ENCODE assay signal across 17 cellular contexts in the genomic region with DNA sequence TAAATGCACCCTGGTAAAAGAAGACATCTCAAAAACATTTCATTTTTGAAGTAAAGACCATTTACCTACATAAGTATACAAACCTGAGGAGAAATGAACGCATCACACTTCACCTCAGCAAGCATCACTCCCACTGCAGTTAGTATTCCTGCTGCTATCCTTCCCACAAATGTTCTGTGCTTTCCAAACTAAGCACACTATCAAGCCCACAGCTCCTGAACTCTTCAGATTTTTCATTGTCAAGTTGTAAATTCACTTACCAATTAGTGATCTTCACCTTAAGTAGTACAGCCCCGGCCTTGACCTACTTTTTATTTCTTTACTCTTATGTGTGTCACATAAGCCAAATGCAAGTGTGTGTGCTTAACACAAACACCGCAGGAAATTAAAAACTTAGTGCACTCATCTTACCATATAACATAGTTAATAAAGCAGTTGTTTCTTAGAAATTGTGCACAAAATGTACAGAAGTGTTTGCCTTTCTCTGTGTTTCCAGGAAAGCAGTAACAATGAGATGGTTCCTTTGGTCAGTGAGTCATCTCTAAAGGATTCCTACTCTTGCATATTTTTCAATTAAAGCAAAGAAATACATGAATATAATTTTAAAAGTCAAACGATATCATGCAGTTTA.
DNase-seq lines count a peak whose midpoint lies in the region; ATAC-seq and TF ChIP-seq lines count a peak whose summit lies in the region.
"Had no signal": no experiment of that assay in that cellular context is flagged by ENCODE, and none has a peak within 500 bp of the region (broad histone marks: within the 10 kb centered on the region; RNA-seq: fewer than 3 reads in every experiment).

No MANE protein-coding gene starts in this region.

- H3K4me1 Mint-ChIP-seq in MCF 10A (ENCODE audit: insufficient read depth, unreplicated experiment): peaks cover 12% of the 10 kb centered on the region
- H3K4me1 Mint-ChIP-seq in T-helper 1 cell treated with Interleukin-12 subunit alpha and Interleukin-12 subunit beta and Interleukin-4 antibody, amounts not matched to agents 30 μg/mL and 1 μg/mL, for 36 hours (ENCODE audit: low read depth): peaks cover 46% of the 10 kb centered on the region

- H3K9me3 ChIP-seq in breast epithelium: no peaks in the 10 kb centered on the region
- no peaks in the 10 kb centered on the region for H3K9me3 ChIP-seq in fibroblast of lung (ENCODE audit: control insufficient read depth, insufficient read depth, low read depth, low read length)
- H3K9me3 ChIP-seq: heart right ventricle, left ventricle myocardium inferior, neutrophil had no signal

- no peaks in the 10 kb centered on the region for H4K20me1 ChIP-seq in fibroblast of lung (ENCODE audit: control insufficient read depth, extremely low read depth, insufficient read depth, low read length)

- no peak overlapping the region for H2AFZ ChIP-seq in fibroblast of lung (ENCODE audit: low read length)

- H3K27me3 Mint-ChIP-seq in MCF 10A (ENCODE audit: insufficient read depth, unreplicated experiment): no peaks in the 10 kb centered on the region
- no peaks in the 10 kb centered on the region for H3K27me3 Mint-ChIP-seq in T-helper 1 cell treated with Interleukin-12 subunit alpha and Interleukin-12 subunit beta and Interleukin-4 antibody, amounts not matched to agents 30 μg/mL and 1 μg/mL, for 36 hours (ENCODE audit: low read depth)
- H3K27me3 Mint-ChIP-seq: activated naive CD8-positive, alpha-beta T cell; T-cell had no signal

- H3K79me2 ChIP-seq in fibroblast of lung (ENCODE audit: control insufficient read depth, insufficient read depth, low read length): no peaks in the 10 kb centered on the region

- H3K4me1 ChIP-seq in breast epithelium: no peaks in the 10 kb centered on the region
- no peaks in the 10 kb centered on the region for H3K4me1 ChIP-seq in fibroblast of lung (ENCODE audit: control insufficient read depth, extremely low read depth, insufficient read depth, low read length)
- H3K4me1 ChIP-seq: heart right ventricle had no signal

- BruUV-seq in MCF 10A (replicated peaks; lab: Mats Ljungman, UMichigan): no TSS peak

- CTCF ChIA-PET in MCF 10A (lab: Yijun Ruan, JAX): interaction anchor here (0.6 to 1.8 kb wide), 2 partner anchors 81 to 1865 kb away, joined by 3 read pairs; no protein-coding TSS in a partner anchor

- TF ChIP-seq CTCF in MCF 10A (IDR thresholded peaks at IDR 0.05; ENCODE audit: unreplicated experiment) (no peak), breast epithelium (IDR thresholded peaks at IDR 0.05) (no peak), fibroblast of lung (conservative IDR thresholded peaks at IDR 0.05 in 1 of 2, IDR thresholded peaks at IDR 0.05 in 1 of 2; ENCODE audit: low read depth in 1 of 2, low read length in 2 of 2) (no peak)

- TF ChIP-seq POLR2A in breast epithelium (IDR thresholded peaks at IDR 0.05): no peak

- H3K27me3 ChIP-seq in breast epithelium (no peaks in the 10 kb centered on the region), fibroblast of lung (ENCODE audit: control insufficient read depth, insufficient read depth, low read length) (no peaks in the 10 kb centered on the region)
- H3K27me3 ChIP-seq: heart right ventricle, neutrophil had no signal

- no peak for ATAC-seq in GM21825 (IDR thresholded peaks at IDR 0.05; ENCODE audit: unreplicated experiment)
- ATAC-seq in HG03378 (IDR thresholded peaks at IDR 0.05; ENCODE audit: unreplicated experiment): no peak
- ATAC-seq: heart right ventricle, K562, T-cell had no signal

- H3K9ac ChIP-seq in fibroblast of lung (ENCODE audit: insufficient read depth, low read length): no peak overlapping the region

- POLR2A ChIA-PET in MCF 10A (lab: Yijun Ruan, JAX): no interaction called here

- H3K27ac ChIP-seq in breast epithelium: no peak overlapping the region
- H3K27ac ChIP-seq in fibroblast of lung (ENCODE audit: insufficient read depth, low read length): no peak overlapping the region
- H3K27ac ChIP-seq: heart right ventricle, neutrophil had no signal

- no peak overlapping the region for H3K27ac Mint-ChIP-seq in MCF 10A (ENCODE audit: low read depth, unreplicated experiment)
- peak overlapping the region; percentile 82 for H3K27ac Mint-ChIP-seq in T-helper 1 cell treated with Interleukin-12 subunit alpha and Interleukin-12 subunit beta and Interleukin-4 antibody, amounts not matched to agents 30 μg/mL and 1 μg/mL, for 36 hours
- H3K27ac Mint-ChIP-seq: activated naive CD8-positive, alpha-beta T cell; T-cell had no signal

- intact Hi-C loops in MCF 10A (cut with micrococcal nuclease): no loop called here
- intact Hi-C loops in breast epithelium (cut with DNase I; ENCODE audit: low total_unique reads): no loop called here

- no peaks in the 10 kb centered on the region for H3K36me3 Mint-ChIP-seq in MCF 10A (ENCODE audit: insufficient read depth, unreplicated experiment)
- H3K36me3 Mint-ChIP-seq in T-helper 1 cell treated with Interleukin-12 subunit alpha and Interleukin-12 subunit beta and Interleukin-4 antibody, amounts not matched to agents 30 μg/mL and 1 μg/mL, for 36 hours (ENCODE audit: low read depth): peaks cover 6% of the 10 kb centered on the region
- H3K36me3 Mint-ChIP-seq: activated naive CD8-positive, alpha-beta T cell; T-cell had no signal

- no peak overlapping the region for H3K4me2 ChIP-seq in fibroblast of lung (ENCODE audit: extremely low read depth, insufficient read depth, low read length)

- DNase-seq in MCF 10A (ENCODE audit: unreplicated experiment) (peak; percentile 23), breast epithelium (ENCODE audit: low spot score in 2 of 2) (no peak), fibroblast of lung (ENCODE audit: low read depth in 2 of 2) (peak; percentile 17 to 57), stromal cell of bone marrow (ENCODE audit: low read depth) (peak; percentile 4)
- no peak for DNase-seq in stimulated activated CD8-positive, alpha-beta memory T cell treated with anti-CD3 and anti-CD28 coated beads, Interleukin-4, amount 100 ng/mL, for 48 hours
- DNase-seq: heart right ventricle; left ventricle myocardium inferior; NCI-H2107; stimulated activated CD4-positive, alpha-beta T cell treated with anti-CD3 and anti-CD28 coated beads, Interleukin-2, amount 100 ng/mL, for 24 hours; stimulated activated naive CD4-positive, alpha-beta T cell treated with Interleukin-2 at 50 U/mL for 16 hours; T-cell had no signal

- H3K4me3 ChIP-seq in breast epithelium (no peak overlapping the region), fibroblast of lung (replicated peaks in 1 of 4; ENCODE audit: control extremely low read depth in 1 of 4, insufficient read depth in 1 of 4, low read depth in 3 of 4, low read length in 4 of 4) (no peak overlapping the region)
- H3K4me3 ChIP-seq: heart right ventricle, K562, left ventricle myocardium inferior had no signal

- no peaks in the 10 kb centered on the region for H3K9me3 Mint-ChIP-seq in MCF 10A (ENCODE audit: unreplicated experiment)
- H3K9me3 Mint-ChIP-seq in T-helper 1 cell treated with Interleukin-12 subunit alpha and Interleukin-12 subunit beta and Interleukin-4 antibody, amounts not matched to agents 30 μg/mL and 1 μg/mL, for 36 hours: peaks cover 6% of the 10 kb centered on the region
- H3K9me3 Mint-ChIP-seq: T-cell had no signal

- H3K4me3 Mint-ChIP-seq in MCF 10A (ENCODE audit: unreplicated experiment): no peak overlapping the region
- H3K4me3 Mint-ChIP-seq in T-helper 1 cell treated with Interleukin-12 subunit alpha and Interleukin-12 subunit beta and Interleukin-4 antibody, amounts not matched to agents 30 μg/mL and 1 μg/mL, for 36 hours: peak overlapping the region; percentile 72
- H3K4me3 Mint-ChIP-seq: activated naive CD8-positive, alpha-beta T cell; T-cell had no signal

- H3K36me3 ChIP-seq in breast epithelium (no peaks in the 10 kb centered on the region), fibroblast of lung (ENCODE audit: control insufficient read depth, insufficient read depth, low read length) (no peaks in the 10 kb centered on the region)
- H3K36me3 ChIP-seq: heart right ventricle, left ventricle myocardium inferior, neutrophil had no signal

Comparison
In these comparisons a context has a peak if more than half of its experiments do, and no peak if none do; other contexts are left out.
1. DNase-seq: peak in MCF 10A (single experiment), fibroblast of lung (2 of 2) and stromal cell of bone marrow (single experiment); none in breast epithelium (0 of 2) and stimulated activated CD8-positive, alpha-beta memory T cell treated with anti-CD3 and anti-CD28 coated beads, Interleukin-4, amount 100 ng/mL, for 48 hours (single experiment).